In genomic region chr19:2164020-2164988, GRCh38 we compare ENCODE assay signal across 8 cellular contexts. TPM values are rescaled to one million over a fixed set of nuclear protein-coding genes. Genes with fewer than 3 reads are reported as not detected.
DNase-seq lines count a peak whose midpoint lies in the region; ATAC-seq lines count a peak whose summit lies in the region.

No MANE protein-coding gene starts in this region.

- peak overlapping the region; percentile 91 for H3K4me3 Mint-ChIP-seq in T-helper 2 cell treated with Interferon-gamma antibody and Interleukin-4, amounts not matched to agents 5 μg/mL and 100 μg/mL, for 36 hours
- peak overlapping the region; percentile 90 to 94 for H3K4me3 Mint-ChIP-seq in effector memory CD8-positive, alpha-beta T cell

- H3K27me3 ChIP-seq in muscle layer of colon (ENCODE audit: control insufficient read depth in 1 of 2, insufficient read depth in 2 of 2, low read length in 2 of 2) = no peaks in the 10 kb centered on the region

- peak overlapping the region; percentile 49 for H3K9ac ChIP-seq in muscle layer of colon (ENCODE audit: low read length)

- peak overlapping the region; percentile 88 for H3K27ac Mint-ChIP-seq in T-helper 2 cell treated with Interferon-gamma antibody and Interleukin-4, amounts not matched to agents 5 μg/mL and 100 μg/mL, for 36 hours
- peak overlapping the region; percentile 57 to 79 for H3K27ac Mint-ChIP-seq in effector memory CD8-positive, alpha-beta T cell

- H3K4me3 ChIP-seq in muscle layer of colon (ENCODE audit: low read depth in 1 of 2, low read length in 2 of 2) = peak overlapping the region; percentile 70 to 92

- peak; percentile 66 for DNase-seq in D341Med (ENCODE audit: low spot score)
- DNase-seq in T-helper 2 cell treated with Interferon-gamma antibody and Interleukin-4, amounts not matched to agents 5 μg/mL and 100 μg/mL, for 36 hours (ENCODE audit: low spot score) = peak; percentile 51
- peak in 1 of 3 experiments; percentile 29 for DNase-seq in effector memory CD8-positive, alpha-beta T cell
- no peak for DNase-seq in mesenteric fat pad (ENCODE audit: low spot score)
- DNase-seq in ureter (ENCODE audit: low spot score) = no peak
- no peak for DNase-seq in NCI-H1436 (lab: John Stamatoyannopoulos, UW)

- no peaks in the 10 kb centered on the region for H3K27me3 Mint-ChIP-seq in T-helper 2 cell treated with Interferon-gamma antibody and Interleukin-4, amounts not matched to agents 5 μg/mL and 100 μg/mL, for 36 hours (ENCODE audit: low read depth)
- no peaks in the 10 kb centered on the region for H3K27me3 Mint-ChIP-seq in effector memory CD8-positive, alpha-beta T cell

- H3K9me3 Mint-ChIP-seq in T-helper 2 cell treated with Interferon-gamma antibody and Interleukin-4, amounts not matched to agents 5 μg/mL and 100 μg/mL, for 36 hours = no peaks in the 10 kb centered on the region
- H3K9me3 Mint-ChIP-seq in effector memory CD8-positive, alpha-beta T cell = no peaks in the 10 kb centered on the region

- H3K27ac ChIP-seq in muscle layer of colon (ENCODE audit: low read depth, low read length) = peak overlapping the region; percentile 96

- no peaks in the 10 kb centered on the region for H3K9me3 ChIP-seq in muscle layer of colon (ENCODE audit: low read length)

- peaks cover 43% of the 10 kb centered on the region for H3K4me1 ChIP-seq in muscle layer of colon (ENCODE audit: insufficient read depth, low read length)

- ATAC-seq in HG02884 (IDR thresholded peaks at IDR 0.05; ENCODE audit: unreplicated experiment) = peak; percentile 12
- peak; percentile 39 for ATAC-seq in effector memory CD8-positive, alpha-beta T cell (replicated peaks)

- peaks cover 2% of the 10 kb centered on the region for H3K36me3 Mint-ChIP-seq in T-helper 2 cell treated with Interferon-gamma antibody and Interleukin-4, amounts not matched to agents 5 μg/mL and 100 μg/mL, for 36 hours (ENCODE audit: low read depth)
- peaks cover 14% of the 10 kb centered on the region for H3K36me3 Mint-ChIP-seq in effector memory CD8-positive, alpha-beta T cell (ENCODE audit: insufficient read depth)

- peaks cover 23% of the 10 kb centered on the region for H3K4me1 Mint-ChIP-seq in T-helper 2 cell treated with Interferon-gamma antibody and Interleukin-4, amounts not matched to agents 5 μg/mL and 100 μg/mL, for 36 hours (ENCODE audit: low read depth)
- peaks cover 22 to 28% of the 10 kb centered on the region in 2 donors for H3K4me1 Mint-ChIP-seq in effector memory CD8-positive, alpha-beta T cell (ENCODE audit: low read depth in 2 of 2)

- H3K36me3 ChIP-seq in muscle layer of colon (ENCODE audit: insufficient read depth, low read length) = no peaks in the 10 kb centered on the region

RNA-seq across cellular contexts. Expression of gene DOT1L, which starts 0.6 kb away (rescaled TPM):
- 34.0 TPM for total RNA-seq in mesenteric fat pad
- total RNA-seq in ureter = 41.9 TPM

RNA-seq across cellular contexts. Expression of gene AP3D1, which starts 12.9 kb away (rescaled TPM):
- 127 TPM for total RNA-seq in mesenteric fat pad
- 148 TPM for total RNA-seq in ureter

Comparison
In these comparisons a context has a peak if more than half of its experiments do, and no peak if none do; other contexts are left out.
1. DNase-seq: peak in D341Med (single experiment) and T-helper 2 cell treated with Interferon-gamma antibody and Interleukin-4, amounts not matched to agents 5 μg/mL and 100 μg/mL, for 36 hours (single experiment); none in mesenteric fat pad (single experiment), ureter (single experiment) and NCI-H1436 (single experiment).